In genomic region chr22:23182289-23183106, GRCh38 we compare ENCODE assay signal across 8 cellular contexts. TPM values are rescaled to one million over a fixed set of nuclear protein-coding genes. Genes with fewer than 3 reads are reported as not detected.
A peak's percentile ranks its signal among the peaks of the same experiment; 100 is the strongest.
DNase-seq lines count a peak whose midpoint lies in the region; ATAC-seq, FAIRE-seq and TF ChIP-seq lines count a peak whose summit lies in the region.

No MANE protein-coding gene starts in this region.

- H2BK120ac ChIP-seq in neuronal stem cell (ENCODE audit: low read depth, low read length), result no peak overlapping the region

- no peaks in the 10 kb centered on the region for H3K9me1 ChIP-seq in endothelial cell of umbilical vein (replicated peaks; ENCODE audit: control insufficient read depth, extremely low read depth, insufficient read depth, low read length)

- intact Hi-C loops in endothelial cell of umbilical vein (cut with micrococcal nuclease), result loop anchor here (1.0 kb wide), 2 partner anchors 34 to 37 kb away; no protein-coding TSS in a partner anchor

- WGBS in neuronal stem cell (ENCODE audit: extremely low coverage in 2 of 2, insufficient read length in 2 of 2, insufficient replicate concordance in 1 of 2), 2 donors, result no CpG with 5 or more reads among the region's 13 CpGs

- H3K14ac ChIP-seq in neuronal stem cell (ENCODE audit: low read length), result no peak overlapping the region

- H3K4ac ChIP-seq in neuronal stem cell (ENCODE audit: low read length), result no peak overlapping the region

- H3K4me1 ChIP-seq in endothelial cell of umbilical vein (ENCODE audit: control insufficient read depth, extremely low read depth, insufficient read depth, low read length) (peaks cover 50% of the 10 kb centered on the region), neuronal stem cell (ENCODE audit: control insufficient read depth in 2 of 2, insufficient read depth in 1 of 2, low read depth in 1 of 2, low read length in 2 of 2) (peaks cover 35 to 44% of the 10 kb centered on the region in 2 donors)

- dilution Hi-C loops in endothelial cell of umbilical vein (cut with MboI; ENCODE audit: extremely low pct_ligation_motif_present, low sequenced_read_pairs), result no loop called here

- ATAC-seq in HG02798 (IDR thresholded peaks at IDR 0.05; ENCODE audit: poor library complexity, unreplicated experiment), result no peak

- peak; percentile 75 for FAIRE-seq in endothelial cell of umbilical vein (lab: Jason Lieb, UNC)
- peak; percentile 68 for FAIRE-seq in urothelium cell line (lab: Jason Lieb, UNC)

- H3K27ac ChIP-seq in endothelial cell of umbilical vein (ENCODE audit: insufficient read depth, low read depth, low read length) (peak overlapping the region; percentile 54), neuronal stem cell (replicated peaks; ENCODE audit: low read length) (peak overlapping the region; percentile 23)

- H3K9ac ChIP-seq in endothelial cell of umbilical vein (replicated peaks; ENCODE audit: extremely low read depth, insufficient read depth, low read length) (peak overlapping the region; percentile 55), neuronal stem cell (ENCODE audit: low read depth, low read length, poor library complexity) (peak overlapping the region; percentile 87)

- H2BK5ac ChIP-seq in neuronal stem cell (ENCODE audit: low read length), result no peak overlapping the region

- no peak overlapping the region for H2BK15ac ChIP-seq in neuronal stem cell (ENCODE audit: low read length)

- CTCF ChIA-PET in endothelial cell of umbilical vein (lab: Charles Lee), result interaction anchor here (0.9 to 12.6 kb wide), 12 partner anchors 13 to 203 kb away, joined by 3 to 451 read pairs (median 6); no protein-coding TSS in a partner anchor

- H4K8ac ChIP-seq in neuronal stem cell (ENCODE audit: low read depth, low read length), result no peak overlapping the region

- peak overlapping the region; percentile 4 for H3K18ac ChIP-seq in neuronal stem cell (ENCODE audit: low read length)

- no peak overlapping the region for H2BK12ac ChIP-seq in neuronal stem cell (ENCODE audit: low read length)

- H4K20me1 ChIP-seq in endothelial cell of umbilical vein (replicated peaks; ENCODE audit: control insufficient read depth, extremely low read depth, insufficient read depth, low read length), result no peaks in the 10 kb centered on the region

- no peaks in the 10 kb centered on the region for H3K27me3 ChIP-seq in endothelial cell of umbilical vein (ENCODE audit: control insufficient read depth in 2 of 2, insufficient read depth in 2 of 2, low read length in 2 of 2)
- H3K27me3 ChIP-seq in neuronal stem cell (ENCODE audit: control insufficient read depth in 3 of 3, insufficient read depth in 3 of 3, low read depth in 1 of 3, low read length in 3 of 3), result peaks cover 0 to 12% (median 0%) of the 10 kb centered on the region in 3 experiments

- H2AK5ac ChIP-seq in neuronal stem cell (ENCODE audit: low read depth, low read length), result no peak overlapping the region

- H3K79me1 ChIP-seq in neuronal stem cell (ENCODE audit: low read depth, low read length), result peaks cover 15% of the 10 kb centered on the region

- POLR2A ChIA-PET in endothelial cell of umbilical vein (lab: Charles Lee), result no interaction called here

- no TSS peak for BruUV-seq in endothelial cell of umbilical vein (replicated peaks; lab: Mats Ljungman, UMichigan)

- no peak for TF ChIP-seq POLR2A in NB4 (IDR thresholded peaks at IDR 0.05; ENCODE audit: extremely low read depth, insufficient read length)
- TF ChIP-seq POLR2A in endothelial cell of umbilical vein (IDR thresholded peaks at IDR 0.05; ENCODE audit: low read depth, low read length), result no peak

- peak overlapping the region; percentile 68 for H3K4me2 ChIP-seq in endothelial cell of umbilical vein (ENCODE audit: insufficient read depth, low read length)
- H3K4me2 ChIP-seq in neuronal stem cell (ENCODE audit: insufficient read depth, low read length, poor library complexity, severe bottlenecking), result peak overlapping the region; percentile 77

- H4K91ac ChIP-seq in neuronal stem cell (ENCODE audit: low read depth, low read length, poor library complexity), result no peak overlapping the region

- H3K79me2 ChIP-seq in endothelial cell of umbilical vein (ENCODE audit: control insufficient read depth, insufficient read depth, low read length), result peaks cover 70% of the 10 kb centered on the region

- H2AFZ ChIP-seq in endothelial cell of umbilical vein (ENCODE audit: low read depth, low read length) (no peak overlapping the region), neuronal stem cell (ENCODE audit: low read length) (no peak overlapping the region)

- peak overlapping the region; percentile 92 for H3K23ac ChIP-seq in neuronal stem cell (ENCODE audit: low read depth, low read length, poor library complexity)

- DNase-seq in Daoy (ENCODE audit: low read depth) (peak; percentile 78), NB4 (ENCODE audit: low read depth) (peak; percentile 33), endothelial cell of umbilical vein (ENCODE audit: low read depth, low spot score) (peak; percentile 68), neuronal stem cell (ENCODE audit: low spot score) (no peak), urothelium cell line (ENCODE audit: low spot score) (no peak), SK-N-DZ (ENCODE audit: low spot score) (no peak)
- peak; percentile 49 to 67 for DNase-seq in activated CD4-positive, alpha-beta T cell treated with anti-CD3 and anti-CD28 coated beads, Interleukin-2, amount 50 U/mL, for 4 hours

- peaks cover 0 to 6% of the 10 kb centered on the region in 2 experiments for H3K36me3 ChIP-seq in endothelial cell of umbilical vein (ENCODE audit: control insufficient read depth in 2 of 2, extremely low read depth in 1 of 2, insufficient read depth in 2 of 2, low read length in 2 of 2)
- H3K36me3 ChIP-seq in neuronal stem cell (replicated peaks in 1 of 2; ENCODE audit: control insufficient read depth in 2 of 2, insufficient read depth in 2 of 2, low read length in 2 of 2), result peaks cover 2 to 49% of the 10 kb centered on the region in 2 donors

- TF ChIP-seq CTCF in NB4 (IDR thresholded peaks at IDR 0.05; ENCODE audit: low read depth, low read length), result no peak
- TF ChIP-seq CTCF in endothelial cell of umbilical vein (IDR thresholded peaks at IDR 0.05; ENCODE audit: extremely low read depth in 1 of 2, insufficient read depth in 1 of 2, low read depth in 1 of 2, low read length in 2 of 2), result no peak

- H3K9me3 ChIP-seq in endothelial cell of umbilical vein (replicated peaks; ENCODE audit: control insufficient read depth, insufficient read depth, low read length) (no peaks in the 10 kb centered on the region), neuronal stem cell (replicated peaks in 1 of 2; ENCODE audit: control insufficient read depth in 2 of 2, insufficient read depth in 1 of 2, low read depth in 1 of 2, low read length in 2 of 2) (peaks cover 2 to 16% of the 10 kb centered on the region in 2 donors)

- H3K4me3 ChIP-seq in NB4 (ENCODE audit: low read depth, low read length), result peak overlapping the region; percentile 74
- peak overlapping the region; percentile 38 to 90 (median 89) for H3K4me3 ChIP-seq in endothelial cell of umbilical vein (replicated peaks in 1 of 3; ENCODE audit: insufficient read depth in 1 of 3, low read depth in 1 of 3, low read length in 3 of 3)
- peak overlapping the region; percentile 85 to 95 for H3K4me3 ChIP-seq in neuronal stem cell (ENCODE audit: low read length in 2 of 2)

TF ChIP-seq in endothelial cell of umbilical vein, 7 proteins besides CTCF, POLR2A, EP300 and RAD21 (continues in another document):
- TF ChIP-seq MYC (IDR thresholded peaks at IDR 0.05; ENCODE audit: low read depth, low read length), result no peak

RNA-seq across cellular contexts. Expression of gene BCR, which starts 2.2 kb away (rescaled TPM):
- 22.2 and 27.3 TPM in 2 replicates for total RNA-seq in Daoy (2014; rRNA removed; shearing (Covaris generic))
- total RNA-seq in endothelial cell of umbilical vein, result 129 and 131 TPM in 2 replicates
- 105 and 141 TPM in 2 replicates for polyA plus RNA-seq in endothelial cell of umbilical vein
- polyA plus RNA-seq in endothelial cell of umbilical vein (2011; cell fraction: cytosol; rRNA removed), result 167 and 188 TPM in 2 replicates
- 209 and 215 TPM in 2 replicates for polyA plus RNA-seq in endothelial cell of umbilical vein (2011; cell fraction: nucleus; rRNA removed)
- 113 and 163 TPM in 2 replicates for polyA plus RNA-seq in endothelial cell of umbilical vein (2012)
- 216 and 282 TPM in 2 replicates for polyA minus RNA-seq in endothelial cell of umbilical vein
- 26.9 TPM for polyA minus RNA-seq in endothelial cell of umbilical vein (2011; cell fraction: cytosol; rRNA and poly(A)+ RNA removed)
- 113 and 114 TPM in 2 replicates for polyA minus RNA-seq in endothelial cell of umbilical vein (2011; cell fraction: nucleus; rRNA and poly(A)+ RNA removed)
- 20.8 TPM for polyA plus RNA-seq in neuronal stem cell (2013, experiment 1 of 2)
- 19.8 TPM for polyA plus RNA-seq in neuronal stem cell (2013, experiment 2 of 2)
- polyA plus RNA-seq in SK-N-DZ (2014; cell fraction: cytosol; rRNA removed), result 28.3 and 44.3 TPM in 2 replicates
- polyA plus RNA-seq in SK-N-DZ (2014; cell fraction: nucleus; rRNA removed), result 31.4 and 49.4 TPM in 2 replicates

RNA-seq across cellular contexts. Expression of gene RAB36, which starts 37.2 kb away (rescaled TPM):
- total RNA-seq in Daoy (2014; rRNA removed; shearing (Covaris generic)), result 1.0 and 2.2 TPM in 2 replicates
- total RNA-seq in endothelial cell of umbilical vein, result 2.6 and 2.7 TPM in 2 replicates
- 3.1 and 3.3 TPM in 2 replicates for polyA plus RNA-seq in endothelial cell of umbilical vein
- 2.0 and 2.2 TPM in 2 replicates for polyA plus RNA-seq in endothelial cell of umbilical vein (2011; cell fraction: cytosol; rRNA removed)
- polyA plus RNA-seq in endothelial cell of umbilical vein (2011; cell fraction: nucleus; rRNA removed), result 2.6 and 3.4 TPM in 2 replicates
- 1.7 and 2.2 TPM in 2 replicates for polyA plus RNA-seq in endothelial cell of umbilical vein (2012)
- polyA minus RNA-seq in endothelial cell of umbilical vein, result 2.3 and 4.9 TPM in 2 replicates
- polyA minus RNA-seq in endothelial cell of umbilical vein (2011; cell fraction: cytosol; rRNA and poly(A)+ RNA removed), result not detected
- polyA minus RNA-seq in endothelial cell of umbilical vein (2011; cell fraction: nucleus; rRNA and poly(A)+ RNA removed), result 0.96 and 2.6 TPM in 2 replicates
- 4.5 TPM for polyA plus RNA-seq in neuronal stem cell (2013, experiment 1 of 2)
- 4.5 TPM for polyA plus RNA-seq in neuronal stem cell (2013, experiment 2 of 2)
- polyA plus RNA-seq in SK-N-DZ (2014; cell fraction: cytosol; rRNA removed), result 0.83 and 1.2 TPM in 2 replicates
- polyA plus RNA-seq in SK-N-DZ (2014; cell fraction: nucleus; rRNA removed), result 0.58 and 2.4 TPM in 2 replicates

RNA-seq across cellular contexts. Expression of gene RSPH14, which starts 40.7 kb away (rescaled TPM):
- total RNA-seq in Daoy (2014; rRNA removed; shearing (Covaris generic)), result not detected in 2 replicates
- not detected in 2 replicates for total RNA-seq in endothelial cell of umbilical vein
- polyA plus RNA-seq in endothelial cell of umbilical vein, result 0.25 TPM in 1 of 2 replicates, not detected in the other
- polyA plus RNA-seq in endothelial cell of umbilical vein (2011; cell fraction: cytosol; rRNA removed), result 0.20 TPM in 1 of 2 replicates, not detected in the other
- polyA plus RNA-seq in endothelial cell of umbilical vein (2011; cell fraction: nucleus; rRNA removed), result not detected in 2 replicates
- polyA plus RNA-seq in endothelial cell of umbilical vein (2012), result not detected in 2 replicates
- not detected in 2 replicates for polyA minus RNA-seq in endothelial cell of umbilical vein
- polyA minus RNA-seq in endothelial cell of umbilical vein (2011; cell fraction: cytosol; rRNA and poly(A)+ RNA removed), result not detected
- not detected in 2 replicates for polyA minus RNA-seq in endothelial cell of umbilical vein (2011; cell fraction: nucleus; rRNA and poly(A)+ RNA removed)
- 2.0 TPM for polyA plus RNA-seq in neuronal stem cell (2013, experiment 1 of 2)
- 2.2 TPM for polyA plus RNA-seq in neuronal stem cell (2013, experiment 2 of 2)
- polyA plus RNA-seq in SK-N-DZ (2014; cell fraction: cytosol; rRNA removed), result 0.74 and 1.2 TPM in 2 replicates
- not detected in 2 replicates for polyA plus RNA-seq in SK-N-DZ (2014; cell fraction: nucleus; rRNA removed)

Comparison
In these comparisons a context has a peak if more than half of its experiments do, and no peak if none do; other contexts are left out.
1. DNase-seq: peak in Daoy (single experiment), NB4 (single experiment), activated CD4-positive, alpha-beta T cell treated with anti-CD3 and anti-CD28 coated beads, Interleukin-2, amount 50 U/mL, for 4 hours (2 of 2) and endothelial cell of umbilical vein (single experiment); none in neuronal stem cell (single experiment), urothelium cell line (single experiment) and SK-N-DZ (single experiment).
2. Peak in every context shown above with its lines, with median percentiles within 50 percentile points of each other: H3K4me3 ChIP-seq.